9 cellular contexts compared by ENCODE assay signal in genomic region chr11:33716236-33716635, GRCh38. TPM values are rescaled to one million over a fixed set of nuclear protein-coding genes. Genes with fewer than 3 reads are reported as not detected.
DNase-seq lines count a peak whose midpoint lies in the region; TF ChIP-seq lines count a peak whose summit lies in the region.
"Had no signal": no experiment of that assay in that cellular context is flagged by ENCODE, and none has a peak within 500 bp of the region (broad histone marks: within the 10 kb centered on the region; RNA-seq: fewer than 3 reads in every experiment).

No MANE protein-coding gene starts in this region.

- no peak for DNase-seq in AG04449 (ENCODE audit: low read depth, low spot score)
- peak; percentile 38 for DNase-seq in GM13976 (ENCODE audit: low spot score)
- DNase-seq in kidney epithelial cell (ENCODE audit: low read depth): no peak
- no peak for DNase-seq in GM03348 (ENCODE audit: low spot score)
- DNase-seq in activated CD4-positive, CD25-positive, alpha-beta regulatory T cell (lab: John Stamatoyannopoulos, UW): no peak
- DNase-seq in ecto neural progenitor cell (ENCODE audit: low spot score): no peak
- DNase-seq in effector CD8-positive, alpha-beta T cell (lab: John Stamatoyannopoulos, UW): no peak
- DNase-seq: activated T-cell treated with anti-CD3 and anti-CD28 coated beads, Interleukin-2, amount 50 U/mL, for 48 hours had no signal

- in situ Hi-C loops in GM13976 (cut with MboI; ENCODE audit: low sequenced_read_pairs, unreplicated experiment): no loop called here

- H3K36me3 ChIP-seq in kidney epithelial cell (ENCODE audit: control insufficient read depth, insufficient read depth, low read length): no peaks in the 10 kb centered on the region

- no peaks in the 10 kb centered on the region for H3K27me3 ChIP-seq in kidney epithelial cell (ENCODE audit: control insufficient read depth, insufficient read depth, low read length)

- H3K4me3 ChIP-seq in AG04449 (ENCODE audit: low read depth, low read length) (no peak overlapping the region), WI38 (ENCODE audit: low read depth, low read length) (no peak overlapping the region), kidney epithelial cell (ENCODE audit: low read depth, low read length) (no peak overlapping the region)

- POLR2A ChIA-PET in AG04449 (lab: Yijun Ruan, JAX): interaction anchor here (0.6 kb wide), 2 partner anchors 21 to 101 kb away, joined by 3 read pairs; no protein-coding TSS in a partner anchor

- peak; percentile 21 for TF ChIP-seq CTCF in AG04449 (IDR thresholded peaks at IDR 0.05; ENCODE audit: insufficient read depth, low read length, missing control alignments)
- peak; percentile 15 for TF ChIP-seq CTCF in GM13976 (IDR thresholded peaks at IDR 0.05; ENCODE audit: borderline replicate concordance, control extremely low read depth, extremely low read depth, insufficient read depth, missing control alignments)
- TF ChIP-seq CTCF in WI38 (IDR thresholded peaks at IDR 0.05; ENCODE audit: low read depth, low read length): 0 out of 2 replicates have a peak, but pooled peaks have one; percentile 16
- peak; percentile 47 for TF ChIP-seq CTCF in kidney epithelial cell (IDR thresholded peaks at IDR 0.05; ENCODE audit: insufficient read depth, low read length, poor library complexity, severe bottlenecking)

- CTCF ChIA-PET in AG04449 (lab: Yijun Ruan, JAX): interaction anchor here (0.7 to 6.7 kb wide), 16 partner anchors 8 to 369 kb away, joined by 3 to 50 read pairs (median 4); partner anchors contain the start of genes C11orf91 and CD59

RNA-seq across cellular contexts. Expression of gene C11orf91, which starts 15.6 kb away (rescaled TPM):
- not detected in 2 replicates for total RNA-seq in kidney epithelial cell

RNA-seq across cellular contexts. Expression of gene CD59, which starts 20.0 kb away (rescaled TPM):
- total RNA-seq in kidney epithelial cell: 468 and 469 TPM in 2 replicates

RNA-seq across cellular contexts. Expression of gene FBXO3, which starts 58.1 kb away (rescaled TPM):
- 29.9 and 34.6 TPM in 2 replicates for total RNA-seq in kidney epithelial cell
